Comparison of ENCODE assay signal across 8 cellular contexts in genomic region chr12:118307069-118307954, GRCh38.
DNase-seq lines count a peak whose midpoint lies in the region; ATAC-seq and TF ChIP-seq lines count a peak whose summit lies in the region.

No MANE protein-coding gene starts in this region.

- H3K4me3 ChIP-seq in left lung (peak overlapping the region in 1 of 2 donors; percentile 1), upper lobe of right lung (peak overlapping the region; percentile 2)

- H3K4me1 ChIP-seq in left lung (peaks cover 2 to 38% of the 10 kb centered on the region in 2 donors), upper lobe of right lung (peaks cover 18% of the 10 kb centered on the region)

- intact Hi-C loops in left lung (cut with DNase I) = no loop called here
- intact Hi-C loops in upper lobe of right lung (cut with DNase I) = no loop called here

- ATAC-seq in GM21515 (IDR thresholded peaks at IDR 0.05; ENCODE audit: unreplicated experiment) (peak; percentile 52), left lung (peak; percentile 74), upper lobe of right lung (peak; percentile 63)

- H3K36me3 ChIP-seq in left lung (no peaks in the 10 kb centered on the region), upper lobe of right lung (no peaks in the 10 kb centered on the region)

- H3K27me3 ChIP-seq in left lung (no peaks in the 10 kb centered on the region), upper lobe of right lung (no peaks in the 10 kb centered on the region)

- H3K27ac ChIP-seq in left lung = peak overlapping the region; percentile 46 to 62
- no peak overlapping the region for H3K27ac ChIP-seq in upper lobe of right lung

- peak; percentile 83 to 86 for DNase-seq in AML-193 (lab: John Stamatoyannopoulos, UW)
- DNase-seq in NCI-H226 = peak; percentile 86
- DNase-seq in activated naive CD8-positive, alpha-beta T cell treated with anti-CD3 and anti-CD28 coated beads, Interleukin-2, amount 50 U/mL, for 16 hours (ENCODE audit: low read depth, low spot score) = peak; percentile 3
- DNase-seq in left lung = no peak
- no peak for DNase-seq in upper lobe of right lung
- no peak for DNase-seq in NCI-H524 (lab: John Stamatoyannopoulos, UW)
- DNase-seq in DMS114 treated with DMSO at 0.1 percent for 48 hours (lab: John Stamatoyannopoulos, UW; ENCODE audit: unreplicated experiment) = no peak

- no peak for TF ChIP-seq CTCF in left lung (IDR thresholded peaks at IDR 0.05)
- no peak for TF ChIP-seq CTCF in upper lobe of right lung (IDR thresholded peaks at IDR 0.05)

- no peaks in the 10 kb centered on the region for H3K9me3 ChIP-seq in left lung
- H3K9me3 ChIP-seq in upper lobe of right lung = no peaks in the 10 kb centered on the region

Comparison
In these comparisons a context has a peak if more than half of its experiments do, and no peak if none do; other contexts are left out.
1. DNase-seq: peak in AML-193 (2 of 2), NCI-H226 (single experiment) and activated naive CD8-positive, alpha-beta T cell treated with anti-CD3 and anti-CD28 coated beads, Interleukin-2, amount 50 U/mL, for 16 hours (single experiment); none in left lung (0 of 2), upper lobe of right lung (single experiment), NCI-H524 (0 of 2) and DMS114 treated with DMSO at 0.1 percent for 48 hours (single experiment).
2. Peak in every context shown above with its lines, with median percentiles within 50 percentile points of each other: ATAC-seq.